In the genomic region with DNA sequence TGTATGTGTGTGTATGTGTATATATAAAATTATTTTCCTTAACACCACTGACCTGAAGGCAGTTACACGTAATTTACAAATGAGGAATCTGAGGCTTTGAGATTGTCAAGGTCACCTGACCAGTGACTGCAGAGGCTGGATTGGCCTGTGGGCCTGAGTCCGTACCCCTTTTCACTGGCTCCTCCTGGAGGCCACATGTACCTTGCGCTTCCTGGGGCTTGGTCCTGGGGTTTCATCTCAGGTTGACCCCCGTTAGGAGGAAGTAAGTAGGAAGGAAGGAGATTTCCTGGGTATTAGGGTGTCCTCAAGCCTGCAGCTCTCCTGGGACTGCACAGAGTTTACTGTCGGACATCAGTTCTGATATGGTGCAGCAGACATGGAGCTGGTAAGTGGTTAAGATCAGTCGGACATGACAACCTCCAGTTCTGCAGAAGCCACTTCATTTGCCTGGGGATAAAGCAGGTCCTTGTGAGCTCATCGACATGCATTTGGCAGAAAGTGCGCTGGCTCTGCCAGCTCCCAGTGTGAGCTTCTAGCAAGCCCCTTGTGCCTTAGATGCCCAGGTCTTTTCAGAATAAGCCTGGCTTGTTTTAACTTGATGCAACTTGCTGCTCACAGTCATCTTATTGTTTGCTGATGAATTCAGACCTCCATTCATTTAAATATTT, we compare ENCODE assay signal across 1 cellular context.
TF ChIP-seq lines count a peak whose summit lies in the region.

No MANE protein-coding gene starts in this region.

TF ChIP-seq in H1, 55 proteins besides CTCF, POLR2A, EP300 and RAD21 (continued from another document):
- peak; percentile 51 for TF ChIP-seq USF2 (IDR thresholded peaks at IDR 0.05; ENCODE audit: low read length)
- TF ChIP-seq YY1 (IDR thresholded peaks at IDR 0.05; ENCODE audit: low read depth, low read length): no peak
- 0 out of 2 replicates have a peak, but pooled peaks have one; percentile 32 for TF ChIP-seq ATF3 (IDR thresholded peaks at IDR 0.05; ENCODE audit: insufficient read depth, low read depth, low read length)
- 0 out of 2 replicates have a peak, but pooled peaks have one; percentile 26 for TF ChIP-seq MAX (IDR thresholded peaks at IDR 0.05)
- TF ChIP-seq KDM5A (IDR thresholded peaks at IDR 0.05; ENCODE audit: low read length): no peak
- TF ChIP-seq ZNF274 (IDR thresholded peaks at IDR 0.05; ENCODE audit: borderline replicate concordance, extremely low read depth, low read length): no peak
TF ChIP-seq in H1: peak in this region for 3.
